ENCODE assay signal across 8 cellular contexts in the genomic region with DNA sequence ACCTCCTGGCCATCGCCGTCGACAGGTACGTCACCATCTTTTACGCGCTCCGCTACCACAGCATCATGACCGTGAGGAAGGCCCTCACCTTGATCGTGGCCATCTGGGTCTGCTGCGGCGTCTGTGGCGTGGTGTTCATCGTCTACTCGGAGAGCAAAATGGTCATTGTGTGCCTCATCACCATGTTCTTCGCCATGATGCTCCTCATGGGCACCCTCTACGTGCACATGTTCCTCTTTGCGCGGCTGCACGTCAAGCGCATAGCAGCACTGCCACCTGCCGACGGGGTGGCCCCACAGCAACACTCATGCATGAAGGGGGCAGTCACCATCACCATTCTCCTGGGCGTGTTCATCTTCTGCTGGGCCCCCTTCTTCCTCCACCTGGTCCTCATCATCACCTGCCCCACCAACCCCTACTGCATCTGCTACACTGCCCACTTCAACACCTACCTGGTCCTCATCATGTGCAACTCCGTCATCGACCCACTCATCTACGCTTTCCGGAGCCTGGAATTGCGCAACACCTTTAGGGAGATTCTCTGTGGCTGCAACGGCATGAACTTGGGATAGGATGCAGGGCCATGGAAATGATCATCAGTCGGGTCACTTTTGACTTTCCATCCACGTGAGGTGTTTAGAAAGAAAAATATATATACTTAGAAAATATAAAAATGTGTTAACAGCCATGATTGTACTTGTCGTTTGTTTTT. TPM values are rescaled to one million over a fixed set of nuclear protein-coding genes. Genes with fewer than 3 reads are reported as not detected.
DNase-seq lines count a peak whose midpoint lies in the region; ATAC-seq and TF ChIP-seq lines count a peak whose summit lies in the region.

No MANE protein-coding gene starts in this region.

- WGBS in upper lobe of left lung, 2 donors: 71 to 75% methylated on average over 32 of the region's 32 CpGs

- TF ChIP-seq EP300 in upper lobe of left lung (IDR thresholded peaks at IDR 0.05): no peak

- no peak for TF ChIP-seq POLR2A in upper lobe of left lung (IDR thresholded peaks at IDR 0.05)

- intact Hi-C loops in Panc1 (cut with micrococcal nuclease; ENCODE audit: unreplicated experiment): loop anchor here (2.0 kb wide), 1 partner anchor 93 kb away; no protein-coding TSS in a partner anchor

- ATAC-seq in Panc1 (peak; percentile 81), foreskin keratinocyte (peak; percentile 70), upper lobe of left lung (ENCODE audit: low FRiP score in 2 of 2) (peak; percentile 27 to 40), HG03108 (IDR thresholded peaks at IDR 0.05; ENCODE audit: unreplicated experiment) (no peak)

- peaks cover 2% of the 10 kb centered on the region; the same call in 1 of the 2 replicates for H3K27me3 ChIP-seq in H7 (ENCODE audit: control insufficient read depth, insufficient read depth, low read length)
- H3K27me3 ChIP-seq in Panc1 (ENCODE audit: control insufficient read depth, insufficient read depth, low read length): peaks cover 12% of the 10 kb centered on the region
- peaks cover 10% of the 10 kb centered on the region for H3K27me3 ChIP-seq in foreskin keratinocyte
- H3K27me3 ChIP-seq in upper lobe of left lung: no peaks in the 10 kb centered on the region

- no peak overlapping the region for H3K27ac ChIP-seq in Panc1 (ENCODE audit: low read length)
- H3K27ac ChIP-seq in foreskin keratinocyte: no peak overlapping the region
- no peak overlapping the region for H3K27ac ChIP-seq in upper lobe of left lung

- no peaks in the 10 kb centered on the region for H3K9me3 ChIP-seq in Panc1 (ENCODE audit: control insufficient read depth, insufficient read depth, low read depth, low read length)
- no peaks in the 10 kb centered on the region for H3K9me3 ChIP-seq in upper lobe of left lung

- BruUV-seq in Panc1 (replicated peaks; lab: Mats Ljungman, UMichigan): no TSS peak

- H3K4me1 ChIP-seq in Panc1 (ENCODE audit: control insufficient read depth, insufficient read depth, low read length) (no peaks in the 10 kb centered on the region), foreskin keratinocyte (no peaks in the 10 kb centered on the region), upper lobe of left lung (no peaks in the 10 kb centered on the region)

- TF ChIP-seq CTCF in Panc1 (IDR thresholded peaks at IDR 0.05) (peak; percentile 86), foreskin keratinocyte (conservative IDR thresholded peaks at IDR 0.05) (peak; percentile 70), upper lobe of left lung (IDR thresholded peaks at IDR 0.05) (peak in 3 of 6 experiments; percentile 40 to 43 (median 42))

- CTCF ChIA-PET in Panc1 (lab: Charles Lee): no interaction called here

- in situ Hi-C loops in Panc1 (cut with HindIII; ENCODE audit: low pct_unique_long_range_greater_than_20kb, low sequenced_read_pairs): no loop called here

- no peak overlapping the region for H3K4me3 ChIP-seq in H7 (ENCODE audit: insufficient read depth, low read depth, low read length)
- no peak overlapping the region for H3K4me3 ChIP-seq in Panc1 (ENCODE audit: low read depth in 2 of 2, low read length in 2 of 2)
- no peak overlapping the region for H3K4me3 ChIP-seq in upper lobe of left lung

- DNase-seq in DMS 273 (lab: John Stamatoyannopoulos, UW; ENCODE audit: unreplicated experiment): peak; percentile 10
- no peak for DNase-seq in DMS 273 treated with DMSO at 0.1 percent for 48 hours (lab: John Stamatoyannopoulos, UW)
- peak; percentile 6 for DNase-seq in H7
- no peak for DNase-seq in Panc1 (ENCODE audit: low read depth, low spot score)
- DNase-seq in foreskin keratinocyte: no peak
- peak in 1 of 2 donors; percentile 77 for DNase-seq in upper lobe of left lung
- no peak for DNase-seq in NCI-H510A (lab: John Stamatoyannopoulos, UW)

- POLR2A ChIA-PET in Panc1 (lab: Charles Lee): no interaction called here

- H3K36me3 ChIP-seq in H7 (replicated peaks; ENCODE audit: control insufficient read depth, insufficient read depth, low read length) (no peaks in the 10 kb centered on the region), Panc1 (ENCODE audit: control insufficient read depth, insufficient read depth, low read length) (no peaks in the 10 kb centered on the region), upper lobe of left lung (no peaks in the 10 kb centered on the region)

RNA-seq across cellular contexts. Expression of gene MC3R, which starts 0.9 kb away (rescaled TPM):
- not detected in 2 replicates for total RNA-seq in H7 (2014; rRNA removed; shearing (Covaris generic))
- total RNA-seq in Panc1 (2021; ENCODE audit: unreplicated experiment): not detected
- polyA plus RNA-seq in Panc1 (2012; ENCODE audit: insufficient read length): not detected
- not detected in 2 replicates for total RNA-seq in foreskin keratinocyte
- not detected in 2 replicates for polyA plus RNA-seq in foreskin keratinocyte
- total RNA-seq in upper lobe of left lung: not detected

Comparison
In these comparisons a context has a peak if more than half of its experiments do, and no peak if none do; other contexts are left out.
1. DNase-seq: peak in DMS 273 (single experiment) and H7 (single experiment); none in DMS 273 treated with DMSO at 0.1 percent for 48 hours (single experiment), Panc1 (single experiment), foreskin keratinocyte (0 of 2) and NCI-H510A (single experiment).